ENCODE assay signal across 11 cellular contexts in genomic region chr3:71563827-71564226, GRCh38.
DNase-seq lines count a peak whose midpoint lies in the region; ATAC-seq and TF ChIP-seq lines count a peak whose summit lies in the region.
"Had no signal": no experiment of that assay in that cellular context is flagged by ENCODE, and none has a peak within 500 bp of the region (broad histone marks: within the 10 kb centered on the region; RNA-seq: fewer than 3 reads in every experiment).

No MANE protein-coding gene starts in this region.

- peak; percentile 81 for ATAC-seq in GM19043 (IDR thresholded peaks at IDR 0.05; ENCODE audit: low read depth, unreplicated experiment)
- ATAC-seq in HG02678 (IDR thresholded peaks at IDR 0.05; ENCODE audit: unreplicated experiment): peak; percentile 88
- peak; percentile 83 for ATAC-seq in HG03521 (IDR thresholded peaks at IDR 0.05; ENCODE audit: unreplicated experiment)
- ATAC-seq in memory B cell (ENCODE audit: low read depth): peak; percentile 93

- H3K4me3 Mint-ChIP-seq in memory B cell: peak overlapping the region; percentile 63
- H3K4me3 Mint-ChIP-seq: T-helper 1 cell treated with Interleukin-12 subunit alpha and Interleukin-12 subunit beta and Interleukin-4 antibody, amounts not matched to agents 30 μg/mL and 1 μg/mL, for 36 hours had no signal

- no peak overlapping the region for H3K27ac ChIP-seq in WERI-Rb-1

- H3K27me3 ChIP-seq in WERI-Rb-1 (ENCODE audit: insufficient read depth, low read depth, severe bottlenecking): no peaks in the 10 kb centered on the region

- no peaks in the 10 kb centered on the region for H3K9me3 Mint-ChIP-seq in memory B cell
- H3K9me3 Mint-ChIP-seq: T-helper 1 cell treated with Interleukin-12 subunit alpha and Interleukin-12 subunit beta and Interleukin-4 antibody, amounts not matched to agents 30 μg/mL and 1 μg/mL, for 36 hours had no signal

- TF ChIP-seq CTCF in WERI-Rb-1 (IDR thresholded peaks at IDR 0.05; ENCODE audit: low read depth, low read length): no peak

- peaks cover 2% of the 10 kb centered on the region for H3K36me3 Mint-ChIP-seq in memory B cell

- H3K36me3 ChIP-seq in WERI-Rb-1: no peaks in the 10 kb centered on the region

- peaks cover 32% of the 10 kb centered on the region for H3K4me1 Mint-ChIP-seq in memory B cell

- no peak overlapping the region for H3K4me3 ChIP-seq in WERI-Rb-1 (ENCODE audit: low read depth, low read length)

- peak overlapping the region; percentile 53 for H3K27ac Mint-ChIP-seq in memory B cell
- H3K27ac Mint-ChIP-seq: T-helper 1 cell treated with Interleukin-12 subunit alpha and Interleukin-12 subunit beta and Interleukin-4 antibody, amounts not matched to agents 30 μg/mL and 1 μg/mL, for 36 hours had no signal

- peaks cover 16% of the 10 kb centered on the region for H3K27me3 Mint-ChIP-seq in memory B cell

- DNase-seq in memory B cell (ENCODE audit: low spot score in 2 of 2) (peak in 1 of 2 donors; percentile 59), NCI-H1436 (lab: John Stamatoyannopoulos, UW) (no peak), DMS53 (lab: John Stamatoyannopoulos, UW) (no peak), WERI-Rb-1 (no peak), amygdala (lab: John Stamatoyannopoulos, UW) (no peak)
- DNase-seq: activated naive CD4-positive, alpha-beta T cell; NCI-H2171 treated with DMSO at 0.1 percent for 48 hours had no signal

- no peaks in the 10 kb centered on the region for H3K9me3 ChIP-seq in WERI-Rb-1 (ENCODE audit: severe bottlenecking)
